In genomic region chr18:39748727-39749126, GRCh38 we compare ENCODE assay signal across 10 cellular contexts.
"Had no signal": no experiment of that assay in that cellular context is flagged by ENCODE, and none has a peak within 500 bp of the region (broad histone marks: within the 10 kb centered on the region; RNA-seq: fewer than 3 reads in every experiment).

No MANE protein-coding gene starts in this region.

- DNase-seq: H9, HCEC 1CT, HFFc6, KBM-7 had no signal

- ATAC-seq: GM23338, HepG2 had no signal

- FAIRE-seq: H1, H54, HepG2 had no signal

- H3K27ac Mint-ChIP-seq: GM23338, H9, HFFc6, IgD-negative memory B cell had no signal

- H3K9ac ChIP-seq: KMS-11 had no signal

- H3K27ac ChIP-seq: KMS-11 had no signal

- H3K4me3 Mint-ChIP-seq: GM23338, H9, HFFc6, IgD-negative memory B cell had no signal

- H3K36me3 Mint-ChIP-seq: IgD-negative memory B cell had no signal

- H3K4me1 Mint-ChIP-seq: GM23338, IgD-negative memory B cell had no signal

- H3K4me3 ChIP-seq: GM23338 had no signal

- H2AFZ ChIP-seq: GM23338 had no signal

- H3K4me2 ChIP-seq: GM23338, KMS-11 had no signal

- H3K27me3 Mint-ChIP-seq: IgD-negative memory B cell had no signal
